8 cellular contexts compared by ENCODE assay signal in the genomic region with DNA sequence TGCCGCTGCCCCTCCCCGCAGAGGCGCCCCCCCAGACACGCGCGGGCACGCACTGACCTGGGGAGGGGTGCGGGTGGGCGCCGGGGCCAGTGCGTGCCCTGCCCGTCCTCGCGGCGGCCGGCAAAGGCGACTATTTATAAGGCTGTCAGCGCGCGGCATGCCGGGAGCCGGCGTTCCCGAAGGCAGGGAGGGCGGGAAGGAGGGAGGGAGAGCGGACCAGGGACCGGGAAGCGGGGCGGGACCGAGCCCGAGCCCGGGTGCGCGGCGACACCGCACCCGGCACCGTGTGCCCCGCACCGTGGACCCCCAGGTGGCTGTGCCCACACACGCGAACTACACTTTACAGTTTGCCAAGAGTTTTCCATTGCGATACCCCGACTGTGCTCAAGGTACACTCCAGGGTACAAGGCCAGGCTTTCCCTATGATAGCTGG. TPM values are rescaled to one million over a fixed set of nuclear protein-coding genes. Genes with fewer than 3 reads are reported as not detected.
DNase-seq lines count a peak whose midpoint lies in the region; ATAC-seq and TF ChIP-seq lines count a peak whose summit lies in the region.

AK1 (minus strand) TSS at position 110 of the 433 bp plus-strand sequence. CDS start 3,058 bp downstream, outside the sequence.

- H3K36me3 Mint-ChIP-seq in osteocyte (ENCODE audit: unreplicated experiment): no peaks in the 10 kb centered on the region

- ATAC-seq in left cardiac atrium (peak; percentile 81 to 83), HG02571 (IDR thresholded peaks at IDR 0.05; ENCODE audit: unreplicated experiment) (no peak), HG03432 (IDR thresholded peaks at IDR 0.05; ENCODE audit: unreplicated experiment) (no peak)

- DNase-seq in GM03348 (ENCODE audit: low spot score) (peak; percentile 92), NCI-H2107 (lab: John Stamatoyannopoulos, UW) (peak; percentile 50), left cardiac atrium (peak; percentile 88), osteocyte (ENCODE audit: extremely low spot score, unreplicated experiment) (no peak), GM13976 (ENCODE audit: low spot score) (no peak)

- peak within 1 kb of the TSS; percentile 90 for H3K27ac ChIP-seq in angular gyrus (ENCODE audit: low read depth, low read length)

- peak within 1 kb of the TSS; percentile 71 for H3K27ac Mint-ChIP-seq in osteocyte (ENCODE audit: unreplicated experiment)

- no peaks in the 10 kb centered on the region for H3K27me3 Mint-ChIP-seq in osteocyte (ENCODE audit: unreplicated experiment)

- H3K4me3 Mint-ChIP-seq in osteocyte (ENCODE audit: unreplicated experiment): peak within 1 kb of the TSS; percentile 78

- in situ Hi-C loops in GM13976 (cut with MboI; ENCODE audit: low sequenced_read_pairs, unreplicated experiment): no loop called here

- no peak for TF ChIP-seq CTCF in osteocyte (IDR thresholded peaks at IDR 0.05)
- TF ChIP-seq CTCF in GM13976 (IDR thresholded peaks at IDR 0.05; ENCODE audit: borderline replicate concordance, control extremely low read depth, extremely low read depth, insufficient read depth, missing control alignments): no peak

- peaks cover 33% of the 10 kb centered on the region for H3K4me1 Mint-ChIP-seq in osteocyte (ENCODE audit: unreplicated experiment)

- no peaks in the 10 kb centered on the region for H3K9me3 Mint-ChIP-seq in osteocyte (ENCODE audit: unreplicated experiment)

- intact Hi-C loops in left cardiac atrium (cut with DNase I): loop anchor here (5.0 to 10.0 kb wide), 2 partner anchors 40 to 73 kb away; partner anchors contain the start of genes FPGS (in 1 of the 2) and ST6GALNAC4 (in 1 of the 2)

RNA-seq across cellular contexts. Expression of gene AK1, which starts in this region (rescaled TPM):
- total RNA-seq in left cardiac atrium (100 to 1,000 TPM; 593 to 626 TPM), osteocyte (57.6 and 65.8 TPM in 2 replicates)

Comparison
In these comparisons a context has a peak if more than half of its experiments do, and no peak if none do; other contexts are left out.
1. DNase-seq: peak in GM03348 (single experiment), NCI-H2107 (single experiment) and left cardiac atrium (single experiment); none in osteocyte (single experiment) and GM13976 (single experiment).
2. ATAC-seq: peak in left cardiac atrium (2 of 2); none in HG02571 (single experiment) and HG03432 (single experiment).